ENCODE assay signal across 9 cellular contexts in the genomic region with DNA sequence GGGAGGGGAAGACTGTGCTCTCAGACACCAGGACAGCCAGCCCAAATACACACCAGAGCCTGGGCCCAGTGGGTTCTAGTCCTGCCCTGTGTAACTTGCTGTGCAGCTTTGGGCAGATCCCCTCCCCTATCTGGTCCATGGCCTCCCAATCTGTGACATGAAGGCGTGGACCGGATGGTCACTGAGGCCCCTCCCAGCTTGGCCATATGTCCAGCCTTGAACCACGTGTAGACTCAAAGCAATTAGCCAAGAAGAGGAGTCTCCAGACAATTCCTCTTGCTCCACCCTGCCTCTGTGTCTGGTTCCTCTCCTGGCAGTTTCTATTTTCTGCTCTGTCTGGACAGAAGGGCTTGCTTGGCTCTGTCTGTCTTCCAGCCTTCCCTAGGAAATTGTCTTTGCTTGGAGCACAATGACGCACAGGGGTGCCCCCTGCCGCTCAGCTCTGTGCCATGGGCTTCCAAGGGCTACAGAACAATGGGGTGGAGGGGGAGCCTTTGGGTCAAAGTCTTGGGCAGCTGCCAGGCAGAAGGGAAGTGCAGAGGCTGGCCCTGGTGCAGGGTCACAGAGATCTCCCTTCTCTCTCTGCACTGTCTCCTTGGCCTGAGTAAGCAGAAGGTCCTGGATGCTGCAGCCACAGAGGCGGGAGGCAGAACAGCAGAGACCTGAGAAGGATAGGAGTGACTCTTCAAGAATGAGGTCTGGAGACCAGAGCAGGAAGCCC.
DNase-seq lines count a peak whose midpoint lies in the region; ATAC-seq, FAIRE-seq and TF ChIP-seq lines count a peak whose summit lies in the region.
"Had no signal": no experiment of that assay in that cellular context is flagged by ENCODE, and none has a peak within 500 bp of the region (broad histone marks: within the 10 kb centered on the region; RNA-seq: fewer than 3 reads in every experiment).

No MANE protein-coding gene starts in this region.

- peaks cover 18% of the 10 kb centered on the region for H3K27me3 Mint-ChIP-seq in astrocyte (ENCODE audit: low read depth, unreplicated experiment)

- H3K9me3 ChIP-seq in astrocyte (ENCODE audit: insufficient read depth, low read depth, low read length): no peaks in the 10 kb centered on the region
- no peaks in the 10 kb centered on the region for H3K9me3 ChIP-seq in kidney (ENCODE audit: control insufficient read depth in 1 of 2, low read length in 2 of 2)
- H3K9me3 ChIP-seq in testis: no peaks in the 10 kb centered on the region

- TF ChIP-seq CTCF in astrocyte (IDR thresholded peaks at IDR 0.05; ENCODE audit: insufficient read depth, low read depth, low read length) (no peak), kidney (IDR thresholded peaks at IDR 0.05; ENCODE audit: borderline replicate concordance, extremely low read depth, insufficient read depth) (peak; percentile 35), testis (IDR thresholded peaks at IDR 0.05) (no peak)

- H3K27ac ChIP-seq in astrocyte (ENCODE audit: low read depth, low read length) (no peak overlapping the region), kidney (ENCODE audit: low read depth in 2 of 2, low read length in 2 of 2) (no peak overlapping the region), testis (no peak overlapping the region)

- no peak for TF ChIP-seq POLR2A in testis (IDR thresholded peaks at IDR 0.05)

- no peak overlapping the region for H3K4me3 Mint-ChIP-seq in astrocyte (ENCODE audit: unreplicated experiment)

- ATAC-seq in HG03159 (IDR thresholded peaks at IDR 0.05; ENCODE audit: unreplicated experiment): no peak

- intact Hi-C loops in kidney (cut with DNase I) (no loop called here), testis (cut with DNase I; ENCODE audit: low total_unique reads) (no loop called here)

- H3K79me2 ChIP-seq in astrocyte (ENCODE audit: insufficient read depth, low read length): no peaks in the 10 kb centered on the region

- no peak overlapping the region for H3K4me3 ChIP-seq in astrocyte (ENCODE audit: insufficient read depth, low read depth, low read length)
- no peak overlapping the region for H3K4me3 ChIP-seq in kidney (ENCODE audit: low read length in 2 of 2)
- H3K4me3 ChIP-seq in testis: no peak overlapping the region

- H3K36me3 Mint-ChIP-seq in astrocyte (ENCODE audit: low read depth, unreplicated experiment): no peaks in the 10 kb centered on the region

- peaks cover 21% of the 10 kb centered on the region for H3K4me1 Mint-ChIP-seq in astrocyte (ENCODE audit: low read depth, unreplicated experiment)

- H3K27me3 ChIP-seq in astrocyte (ENCODE audit: insufficient read depth, low read length) (no peaks in the 10 kb centered on the region), testis (no peaks in the 10 kb centered on the region)

- H3K9me3 Mint-ChIP-seq in astrocyte (ENCODE audit: unreplicated experiment): no peaks in the 10 kb centered on the region

- H3K9ac ChIP-seq in astrocyte (ENCODE audit: low read length): no peak overlapping the region
- no peak overlapping the region for H3K9ac ChIP-seq in kidney (ENCODE audit: low read length in 2 of 2)

- H3K27ac Mint-ChIP-seq in astrocyte (ENCODE audit: unreplicated experiment): no peak overlapping the region

- DNase-seq in NCI-H82 (lab: John Stamatoyannopoulos, UW) (peak; percentile 39), NCI-H82 treated with DMSO at 0.1 percent for 48 hours (lab: John Stamatoyannopoulos, UW; ENCODE audit: unreplicated experiment) (no peak), astrocyte (ENCODE audit: low read depth) (no peak), kidney (no peak), testis (peak; percentile 89), RCC 7860 (ENCODE audit: low spot score) (no peak)
- no peak for DNase-seq in activated effector memory CD4-positive, alpha-beta T cell treated with Interleukin-2 at 50 U/mL for 16 hours
- DNase-seq: AML-193 had no signal

- 38 to 53% methylated on average over 6 of the region's 6 CpGs for WGBS in testis, 2 donors

- H2AFZ ChIP-seq in astrocyte (ENCODE audit: low read depth, low read length): peak overlapping the region; percentile 33

- H4K20me1 ChIP-seq in astrocyte (ENCODE audit: insufficient read depth, low read length): no peaks in the 10 kb centered on the region

- no peak overlapping the region for H3K4me2 ChIP-seq in astrocyte (ENCODE audit: low read length)

- FAIRE-seq in astrocyte (lab: Jason Lieb, UNC) (no peak), kidney (lab: Jason Lieb, UNC) (no peak), RCC 7860 (lab: Jason Lieb, UNC) (no peak)

- H3K4me1 ChIP-seq in astrocyte (ENCODE audit: insufficient read depth, low read length) (peaks cover 12% of the 10 kb centered on the region), kidney (ENCODE audit: control insufficient read depth in 1 of 2, insufficient read depth in 1 of 2, low read depth in 1 of 2, low read length in 2 of 2) (peaks cover 0 to 2% of the 10 kb centered on the region in 2 donors), testis (peaks cover 10% of the 10 kb centered on the region)

- H3K36me3 ChIP-seq in astrocyte (ENCODE audit: insufficient read depth, low read length) (no peaks in the 10 kb centered on the region), kidney (ENCODE audit: control insufficient read depth in 1 of 2, insufficient read depth in 2 of 2, low read length in 2 of 2) (no peaks in the 10 kb centered on the region), testis (ENCODE audit: low read depth, missing control alignments) (no peaks in the 10 kb centered on the region)

Comparison
In these comparisons a context has a peak if more than half of its experiments do, and no peak if none do; other contexts are left out.
1. DNase-seq: peak in NCI-H82 (single experiment) and testis (single experiment); none in NCI-H82 treated with DMSO at 0.1 percent for 48 hours (single experiment), astrocyte (single experiment), kidney (single experiment), RCC 7860 (single experiment) and activated effector memory CD4-positive, alpha-beta T cell treated with Interleukin-2 at 50 U/mL for 16 hours (single experiment).